Comparison of ENCODE assay signal across 1 cellular context in genomic region chr1:31760422-31760900, GRCh38.
TF ChIP-seq lines count a peak whose summit lies in the region.

No MANE protein-coding gene starts in this region.

TF ChIP-seq in A549, 52 proteins besides CTCF, POLR2A, EP300 and RAD21 (continued from another document):
- no peak for TF ChIP-seq TFCP2L1 (CRISPR knock-in tag; IDR thresholded peaks at IDR 0.05)
- TF ChIP-seq HOXA7 (CRISPR knock-in tag; IDR thresholded peaks at IDR 0.05): no peak
- TF ChIP-seq NFE2L2 (conservative IDR thresholded peaks at IDR 0.05; ENCODE audit: low read length): no peak
- no peak for TF ChIP-seq PHF8 (IDR thresholded peaks at IDR 0.05; ENCODE audit: borderline replicate concordance, low read depth)
- TF ChIP-seq EHMT2 (IDR thresholded peaks at IDR 0.05; ENCODE audit: low read depth): no peak
- no peak for TF ChIP-seq FOSL2 (IDR thresholded peaks at IDR 0.05)
- no peak for TF ChIP-seq FOSL2 (CRISPR knock-in tag; IDR thresholded peaks at IDR 0.05)
